ENCODE assay signal across 8 cellular contexts in genomic region chr18:12947355-12948054, GRCh38. TPM values are rescaled to one million over a fixed set of nuclear protein-coding genes. Genes with fewer than 3 reads are reported as not detected.
A peak's percentile ranks its signal among the peaks of the same experiment; 100 is the strongest.
DNase-seq lines count a peak whose midpoint lies in the region; ATAC-seq, FAIRE-seq and TF ChIP-seq lines count a peak whose summit lies in the region.

A gene with protein sequence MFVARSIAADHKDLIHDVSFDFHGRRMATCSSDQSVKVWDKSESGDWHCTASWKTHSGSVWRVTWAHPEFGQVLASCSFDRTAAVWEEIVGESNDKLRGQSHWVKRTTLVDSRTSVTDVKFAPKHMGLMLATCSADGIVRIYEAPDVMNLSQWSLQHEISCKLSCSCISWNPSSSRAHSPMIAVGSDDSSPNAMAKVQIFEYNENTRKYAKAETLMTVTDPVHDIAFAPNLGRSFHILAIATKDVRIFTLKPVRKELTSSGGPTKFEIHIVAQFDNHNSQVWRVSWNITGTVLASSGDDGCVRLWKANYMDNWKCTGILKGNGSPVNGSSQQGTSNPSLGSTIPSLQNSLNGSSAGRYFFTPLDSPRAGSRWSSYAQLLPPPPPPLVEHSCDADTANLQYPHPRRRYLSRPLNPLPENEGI (plus strand): TSS chr18:12948011. CDS start chr18:12948122, 111 bp downstream.

- 0 to 2% (median 1%) methylated on average over 10 to 56 of the region's 56 CpGs for WGBS in adrenal gland, 4 donors
- 0 to 1% (median 1%) methylated on average over 26 to 56 of the region's 56 CpGs for WGBS in heart left ventricle, 4 donors

- H3K4me3 Mint-ChIP-seq in type B pancreatic cell = peak within 1 kb of the TSS; percentile 95

- H3K27ac ChIP-seq in adrenal gland = peak within 1 kb of the TSS; percentile 98 to 100 (median 98)
- H3K27ac ChIP-seq in heart left ventricle = peak within 1 kb of the TSS; percentile 73 to 100 (median 97)

- H3K9me3 Mint-ChIP-seq in type B pancreatic cell = no peaks in the 10 kb centered on the region

- ATAC-seq in HG02870 (IDR thresholded peaks at IDR 0.05; ENCODE audit: unreplicated experiment) (peak; percentile 72), heart left ventricle (peak; percentile 96 to 98 (median 98))

- DNase-seq in GM12892 (ENCODE audit: insufficient read length) (peak; percentile 93), NCI-H146 treated with DMSO at 0.1 percent for 48 hours (lab: John Stamatoyannopoulos, UW; ENCODE audit: unreplicated experiment) (peak; percentile 97), T-helper 1 cell (peak; percentile 98 to 99 (median 99)), adrenal gland (peak; percentile 99 to 100 (median 100)), heart left ventricle (peak; percentile 100), posterior cingulate gyrus (peak; percentile 96 to 100 (median 99)), type B pancreatic cell (ENCODE audit: extremely low spot score, unreplicated experiment) (peak; percentile 99)

- peak; percentile 48 for FAIRE-seq in GM12892 (lab: Jason Lieb, UNC)

- TF ChIP-seq CTCF in adrenal gland (IDR thresholded peaks at IDR 0.05) (no peak), heart left ventricle (IDR thresholded peaks at IDR 0.05) (no peak), type B pancreatic cell (conservative IDR thresholded peaks at IDR 0.05) (no peak)

- H3K4me3 ChIP-seq in adrenal gland = peak within 1 kb of the TSS; percentile 69 to 87 (median 79)
- peak within 1 kb of the TSS; percentile 55 to 93 (median 74) for H3K4me3 ChIP-seq in heart left ventricle

- peaks cover 5% of the 10 kb centered on the region for H3K36me3 Mint-ChIP-seq in type B pancreatic cell

- TF ChIP-seq POLR2A in GM12892 (IDR thresholded peaks at IDR 0.05; ENCODE audit: low read depth, low read length) (no peak), adrenal gland (IDR thresholded peaks at IDR 0.05) (peak; percentile 80 to 85), heart left ventricle (IDR thresholded peaks at IDR 0.05) (no peak)

- no peaks in the 10 kb centered on the region for H3K27me3 Mint-ChIP-seq in type B pancreatic cell

- no peaks in the 10 kb centered on the region for H3K36me3 ChIP-seq in adrenal gland (replicated peaks in 1 of 2)
- peaks cover 0 to 3% (median 0%) of the 10 kb centered on the region in 9 donors for H3K36me3 ChIP-seq in heart left ventricle

- H3K4me1 ChIP-seq in adrenal gland (replicated peaks in 1 of 2) (peaks cover 0 to 16% of the 10 kb centered on the region in 2 donors), heart left ventricle (peaks cover 0 to 45% (median 19%) of the 10 kb centered on the region in 12 donors)

- H3K9me3 ChIP-seq in adrenal gland (replicated peaks in 1 of 3) = no peaks in the 10 kb centered on the region
- no peaks in the 10 kb centered on the region for H3K9me3 ChIP-seq in heart left ventricle

- peak within 1 kb of the TSS; percentile 98 for H3K27ac Mint-ChIP-seq in type B pancreatic cell

- H3K4me1 Mint-ChIP-seq in type B pancreatic cell (ENCODE audit: unreplicated experiment) = peaks cover 29% of the 10 kb centered on the region

- intact Hi-C loops in adrenal gland (cut with DNase I) = no loop called here
- intact Hi-C loops in heart left ventricle (cut with DNase I) = loop anchor here in 6 of 10 donors (2.0 to 10.0 kb wide), 7 partner anchors 43 to 623 kb away; partner anchors contain the start of genes PTPN2 (in 5 of the 6), AFG3L2 (in 3 of the 6) and CEP192 (in 3 of the 6)
- intact Hi-C loops in posterior cingulate gyrus (cut with DNase I) = loop anchor here (1.0 to 2.0 kb wide), 2 partner anchors 44 to 65 kb away; partner anchors contain the start of gene CEP192

- no peaks in the 10 kb centered on the region for H3K27me3 ChIP-seq in adrenal gland
- H3K27me3 ChIP-seq in heart left ventricle = no peaks in the 10 kb centered on the region

RNA-seq across cellular contexts. Expression of the gene that starts here (rescaled TPM):
- 40.2 TPM for polyA plus RNA-seq in GM12892 (2012; ENCODE audit: missing spikeins)
- 10 to 100 TPM in 7 of 8 donors, 1 to 10 TPM in 1; 6.8 to 44.5 (median 26.6) TPM for total RNA-seq in adrenal gland
- 10 to 100 TPM; 13.4 to 34.9 (median 17.4) TPM for polyA plus RNA-seq in adrenal gland
- total RNA-seq in heart left ventricle = 10 to 100 TPM; 12.9 to 28.3 (median 18.5) TPM
- polyA plus RNA-seq in heart left ventricle = 10 to 100 TPM in 1 of 2 donors, 1 to 10 TPM in 1; 8.6 to 39.9 TPM
- 38.8 and 39.1 TPM in 2 replicates for total RNA-seq in type B pancreatic cell (ENCODE audit: low replicate concordance)

Comparison
In these comparisons a context has a peak if more than half of its experiments do, and no peak if none do; other contexts are left out.
1. Peak in every context shown above with its lines: DNase-seq, ATAC-seq, H3K4me3 ChIP-seq and H3K27ac ChIP-seq.
2. POLR2A ChIP-seq: peak in adrenal gland (2 of 2); none in GM12892 (single experiment) and heart left ventricle (0 of 2).
3. intact Hi-C loops: an anchor here in heart left ventricle (2.0 to 10.0 kb wide) and posterior cingulate gyrus (1.0 to 2.0 kb wide); none called in adrenal gland.